In genomic region chr4:159496248-159496647, GRCh38 we compare ENCODE assay signal across 8 cellular contexts.
"Had no signal": no experiment of that assay in that cellular context is flagged by ENCODE, and none has a peak within 500 bp of the region (broad histone marks: within the 10 kb centered on the region; RNA-seq: fewer than 3 reads in every experiment).

No MANE protein-coding gene starts in this region.

- ATAC-seq: HCT116 had no signal

- H2AFZ ChIP-seq: GM23248 had no signal

- H3K4me1 ChIP-seq: HAP-1 had no signal

- H3K4me3 ChIP-seq: GM23248, HAP-1 had no signal

- DNase-seq: GM23248, GOT3, H7, HFFc6, KBM-7 had no signal

- H3K9me3 ChIP-seq: HAP-1 had no signal

- H3K27ac ChIP-seq: GM23248, HL-60 had no signal

- H3K36me3 ChIP-seq: HAP-1 had no signal

- H3K9ac ChIP-seq: GM23248 had no signal
